Comparison of ENCODE assay signal across 24 cellular contexts in the genomic region with DNA sequence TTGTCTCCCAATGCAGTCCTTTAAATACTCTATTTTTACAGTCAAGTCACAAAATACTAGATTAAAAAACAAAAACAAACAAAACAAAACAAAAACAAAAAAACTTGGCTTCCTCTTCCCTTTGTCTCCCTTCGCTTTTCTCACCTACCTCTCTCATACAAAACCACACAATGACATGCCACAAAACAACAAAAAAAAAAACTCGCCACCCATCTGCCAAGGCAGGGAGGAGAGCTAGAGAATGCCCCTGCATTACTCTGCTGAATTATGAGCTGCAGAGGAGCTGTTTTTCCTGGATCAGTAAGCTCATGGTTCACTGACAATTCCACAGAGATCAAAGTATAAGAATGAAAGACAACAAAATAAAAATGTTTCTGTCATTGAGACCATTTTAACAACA.
"Had no signal": no experiment of that assay in that cellular context is flagged by ENCODE, and none has a peak within 500 bp of the region (broad histone marks: within the 10 kb centered on the region; RNA-seq: fewer than 3 reads in every experiment).

No MANE protein-coding gene starts in this region.

- H3K4me3 ChIP-seq: dorsolateral prefrontal cortex, esophagus squamous epithelium, heart left ventricle, right lobe of liver, skin epidermis, stomach, suprapubic skin, tibial nerve had no signal

- H3K4me1 Mint-ChIP-seq: activated CD4-positive, alpha-beta T cell treated with anti-CD3 and anti-CD28 coated beads, Interleukin-2, amount 10 ng/mL, durations not matched to agents 7 days and 5 days; activated naive CD4-positive, alpha-beta T cell treated with anti-CD3 and anti-CD28 coated beads, Interleukin-2, amount 50 U/mL, for 24 hours; stimulated activated memory B cell treated with anti-CD40 and anti-IgM and Interleukin-4, amounts not matched to agents 10 μg/mL and 1 μg/mL and 100 μg/mL, for 72 hours had no signal

- H3K9me3 Mint-ChIP-seq: activated CD4-positive, alpha-beta T cell treated with anti-CD3 and anti-CD28 coated beads, Interleukin-2, amount 10 ng/mL, durations not matched to agents 7 days and 5 days; activated T-helper 1 cell treated with anti-CD3 and anti-CD28 coated beads, Interleukin-12 subunit alpha, Interleukin-12 subunit beta, Interleukin-2, Interleukin-4 antibody, amounts not matched to agents 30 ng/mL and 10 ng/mL and 1 ng/mL, durations not matched to agents 14 hours and 24 hours and 36 hours; nephron; T-helper 2 cell treated with Interferon-gamma antibody and Interleukin-4, amounts not matched to agents 5 μg/mL and 100 μg/mL, for 36 hours had no signal

- H3K27me3 Mint-ChIP-seq: activated CD4-positive, alpha-beta T cell treated with anti-CD3 and anti-CD28 coated beads, Interleukin-2, amount 10 ng/mL, durations not matched to agents 7 days and 5 days; activated naive CD4-positive, alpha-beta T cell treated with anti-CD3 and anti-CD28 coated beads, Interleukin-2, amount 50 U/mL, for 24 hours; effector memory CD8-positive, alpha-beta T cell; stimulated activated memory B cell treated with anti-CD40 and anti-IgM and Interleukin-4, amounts not matched to agents 10 μg/mL and 1 μg/mL and 100 μg/mL, for 72 hours had no signal

- DNase-seq: activated CD4-positive, alpha-beta T cell treated with anti-CD3 and anti-CD28 coated beads, Interleukin-2, amount 10 ng/mL, durations not matched to agents 7 days and 5 days; activated CD4-positive, CD25-positive, alpha-beta regulatory T cell treated with anti-CD3 and anti-CD28 coated beads, Interleukin-2, amount 50 U/mL, for 72 hours; activated CD8-positive, alpha-beta T cell treated with anti-CD3 and anti-CD28 coated beads, Interleukin-2, amount 10 ng/mL, durations not matched to agents 7 days and 5 days; activated gamma-delta T cell treated with Interleukin-2 at 50 U/mL for 16 hours; aorta; brain microvascular endothelial cell; caudate nucleus; dorsolateral prefrontal cortex; effector memory CD8-positive, alpha-beta T cell; esophagus squamous epithelium; heart left ventricle; nucleus accumbens; right lobe of liver; stimulated activated CD4-positive, alpha-beta T cell treated with anti-CD3 and anti-CD28 coated beads, Interleukin-2, amount 100 ng/mL, for 24 hours; stomach; WERI-Rb-1 had no signal

- H3K4me1 ChIP-seq: esophagus squamous epithelium, heart left ventricle, right lobe of liver, stomach, suprapubic skin, tibial nerve had no signal

- H3K36me3 ChIP-seq: brain microvascular endothelial cell, esophagus squamous epithelium, heart left ventricle, right lobe of liver, stomach, suprapubic skin, tibial nerve, WERI-Rb-1 had no signal

- ATAC-seq: activated CD8-positive, alpha-beta T cell treated with anti-CD3 and anti-CD28 coated beads, Interleukin-2, amount 10 ng/mL, durations not matched to agents 7 days and 5 days; effector memory CD8-positive, alpha-beta T cell; heart left ventricle; right lobe of liver; stimulated activated memory B cell treated with anti-CD40 and anti-IgM and Interleukin-4, amounts not matched to agents 10 μg/mL and 1 μg/mL and 100 μg/mL, for 72 hours had no signal

- H3K36me3 Mint-ChIP-seq: activated naive CD4-positive, alpha-beta T cell treated with anti-CD3 and anti-CD28 coated beads, Interleukin-2, amount 50 U/mL, for 24 hours; stimulated activated memory B cell treated with anti-CD40 and anti-IgM and Interleukin-4, amounts not matched to agents 10 μg/mL and 1 μg/mL and 100 μg/mL, for 72 hours had no signal

- H3K27ac ChIP-seq: brain microvascular endothelial cell, dorsolateral prefrontal cortex, esophagus squamous epithelium, heart left ventricle, right lobe of liver, skin epidermis, stomach, suprapubic skin, tibial nerve, WERI-Rb-1 had no signal

- H3K9me3 ChIP-seq: esophagus squamous epithelium, heart left ventricle, right lobe of liver, stomach, suprapubic skin, tibial nerve had no signal

- H3K4me3 Mint-ChIP-seq: activated CD4-positive, alpha-beta T cell treated with anti-CD3 and anti-CD28 coated beads, Interleukin-2, amount 10 ng/mL, durations not matched to agents 7 days and 5 days; activated CD8-positive, alpha-beta T cell treated with anti-CD3 and anti-CD28 coated beads, Interleukin-2, amount 10 ng/mL, durations not matched to agents 7 days and 5 days; activated naive CD4-positive, alpha-beta T cell treated with anti-CD3 and anti-CD28 coated beads, Interleukin-2, amount 50 U/mL, for 24 hours; activated T-helper 1 cell treated with anti-CD3 and anti-CD28 coated beads, Interleukin-12 subunit alpha, Interleukin-12 subunit beta, Interleukin-2, Interleukin-4 antibody, amounts not matched to agents 30 ng/mL and 10 ng/mL and 1 ng/mL, durations not matched to agents 14 hours and 24 hours and 36 hours; effector memory CD8-positive, alpha-beta T cell; nephron; stimulated activated memory B cell treated with anti-CD40 and anti-IgM and Interleukin-4, amounts not matched to agents 10 μg/mL and 1 μg/mL and 100 μg/mL, for 72 hours; T-helper 2 cell treated with Interferon-gamma antibody and Interleukin-4, amounts not matched to agents 5 μg/mL and 100 μg/mL, for 36 hours had no signal

- H3K27me3 ChIP-seq: brain microvascular endothelial cell, dorsolateral prefrontal cortex, esophagus squamous epithelium, heart left ventricle, right lobe of liver, stomach, suprapubic skin, tibial nerve had no signal

- H3K27ac Mint-ChIP-seq: activated CD4-positive, alpha-beta T cell treated with anti-CD3 and anti-CD28 coated beads, Interleukin-2, amount 10 ng/mL, durations not matched to agents 7 days and 5 days; activated CD8-positive, alpha-beta T cell treated with anti-CD3 and anti-CD28 coated beads, Interleukin-2, amount 10 ng/mL, durations not matched to agents 7 days and 5 days; activated naive CD4-positive, alpha-beta T cell treated with anti-CD3 and anti-CD28 coated beads, Interleukin-2, amount 50 U/mL, for 24 hours; activated T-helper 1 cell treated with anti-CD3 and anti-CD28 coated beads, Interleukin-12 subunit alpha, Interleukin-12 subunit beta, Interleukin-2, Interleukin-4 antibody, amounts not matched to agents 30 ng/mL and 10 ng/mL and 1 ng/mL, durations not matched to agents 14 hours and 24 hours and 36 hours; effector memory CD8-positive, alpha-beta T cell; stimulated activated memory B cell treated with anti-CD40 and anti-IgM and Interleukin-4, amounts not matched to agents 10 μg/mL and 1 μg/mL and 100 μg/mL, for 72 hours; T-helper 2 cell treated with Interferon-gamma antibody and Interleukin-4, amounts not matched to agents 5 μg/mL and 100 μg/mL, for 36 hours had no signal
